ENCODE assay signal across 2 cellular contexts in genomic region chr14:100386846-100387245, GRCh38.
TF ChIP-seq lines count a peak whose summit lies in the region.

No MANE protein-coding gene starts in this region.

TF ChIP-seq in HEK293, 187 proteins besides CTCF, POLR2A, EP300 and RAD21:
- TF ChIP-seq PBX3 (CRISPR knock-in tag; IDR thresholded peaks at IDR 0.05) = no peak
- TF ChIP-seq ZNF549 (tag by site-specific recombination; IDR thresholded peaks at IDR 0.05) = no peak
- TF ChIP-seq ZBTB20 (tag by site-specific recombination; IDR thresholded peaks at IDR 0.05) = no peak
- peak; percentile 91; the same call in 1 of the 2 replicates for TF ChIP-seq ZNF768 (tag by site-specific recombination; IDR thresholded peaks at IDR 0.05)
- TF ChIP-seq ZNF404 (tag by site-specific recombination; IDR thresholded peaks at IDR 0.05) = no peak

TF ChIP-seq in K562, 482 proteins besides CTCF, POLR2A, EP300 and RAD21 (continued from another document):
- TF ChIP-seq MAX (CRISPR knock-in tag; IDR thresholded peaks at IDR 0.05) = no peak
- no peak for TF ChIP-seq ZFX (CRISPR knock-in tag; IDR thresholded peaks at IDR 0.05)
- TF ChIP-seq POU5F1 (IDR thresholded peaks at IDR 0.05; ENCODE audit: borderline replicate concordance, low read depth, low read length, partially characterized antibody) = no peak
- no peak for TF ChIP-seq ZHX1 (conservative IDR thresholded peaks at IDR 0.05; ENCODE audit: low read length)
- TF ChIP-seq CBX5 (IDR thresholded peaks at IDR 0.05; ENCODE audit: borderline replicate concordance, low read depth) = no peak
- TF ChIP-seq ZNF224 (CRISPR knock-in tag; IDR thresholded peaks at IDR 0.05) = no peak
- TF ChIP-seq ZNF212 (CRISPR knock-in tag; IDR thresholded peaks at IDR 0.05) = no peak
- TF ChIP-seq SMARCA4 (IDR thresholded peaks at IDR 0.05) = no peak
- no peak for TF ChIP-seq ZNF316 (IDR thresholded peaks at IDR 0.05)
- no peak for TF ChIP-seq REST (CRISPR knock-in tag; IDR thresholded peaks at IDR 0.05; ENCODE audit: low read depth)
- no peak for TF ChIP-seq HDAC1 (IDR thresholded peaks at IDR 0.05)
- TF ChIP-seq CLOCK (CRISPR knock-in tag; IDR thresholded peaks at IDR 0.05; ENCODE audit: borderline replicate concordance) = no peak
- peak; percentile 58 for TF ChIP-seq SMARCA5 (IDR thresholded peaks at IDR 0.05)
- TF ChIP-seq ZNF124 (CRISPR knock-in tag; IDR thresholded peaks at IDR 0.05) = no peak
- TF ChIP-seq SMAD4 (CRISPR knock-in tag; conservative IDR thresholded peaks at IDR 0.05) = no peak
- TF ChIP-seq GTF2A2 (tag; IDR thresholded peaks at IDR 0.05) = no peak
- TF ChIP-seq SMARCB1 (IDR thresholded peaks at IDR 0.05; ENCODE audit: insufficient read length, low read depth) = no peak
- no peak for TF ChIP-seq PCBP2 (IDR thresholded peaks at IDR 0.05; ENCODE audit: low read depth, low read length, poor library complexity, severe bottlenecking)
- TF ChIP-seq ZC3H8 (IDR thresholded peaks at IDR 0.05) = no peak
- TF ChIP-seq ADNP (tag; IDR thresholded peaks at IDR 0.05) = peak; percentile 68
- no peak for TF ChIP-seq LEF1 (IDR thresholded peaks at IDR 0.05)
- no peak for TF ChIP-seq MCM7 (IDR thresholded peaks at IDR 0.05)
- TF ChIP-seq E2F5 (CRISPR knock-in tag; IDR thresholded peaks at IDR 0.05) = no peak
- TF ChIP-seq ZBTB33 (CRISPR knock-in tag; IDR thresholded peaks at IDR 0.05) = no peak
- TF ChIP-seq RFX1 (IDR thresholded peaks at IDR 0.05) = no peak
- TF ChIP-seq PATZ1 (CRISPR knock-in tag; IDR thresholded peaks at IDR 0.05; ENCODE audit: borderline replicate concordance) = no peak
- no peak for TF ChIP-seq PHTF2 (CRISPR knock-in tag; IDR thresholded peaks at IDR 0.05)
- no peak for TF ChIP-seq NRF1 (conservative IDR thresholded peaks at IDR 0.05 in 1 of 2, IDR thresholded peaks at IDR 0.05 in 1 of 2)
- no peak for TF ChIP-seq BRF1 (IDR thresholded peaks at IDR 0.05; ENCODE audit: borderline replicate concordance, extremely low read depth, insufficient read length)
- TF ChIP-seq PHB (CRISPR knock-in tag; IDR thresholded peaks at IDR 0.05) = no peak
- no peak for TF ChIP-seq ZFP1 (CRISPR knock-in tag; IDR thresholded peaks at IDR 0.05)
- peak; percentile 23 to 52; a peak in 3 of 4 replicates for TF ChIP-seq KDM1A (IDR thresholded peaks at IDR 0.05)
- peak in 1 of 2 experiments; percentile 50; a peak in 1 of 4 replicates for TF ChIP-seq RCOR1 (IDR thresholded peaks at IDR 0.05; ENCODE audit: borderline replicate concordance in 1 of 2, low read depth in 2 of 2, low read length in 2 of 2)
- no peak for TF ChIP-seq TAF15 (IDR thresholded peaks at IDR 0.05; ENCODE audit: low read depth, low read length)
- no peak for TF ChIP-seq ZNF695 (CRISPR knock-in tag; IDR thresholded peaks at IDR 0.05)
- no peak for TF ChIP-seq ZNF561 (CRISPR knock-in tag; conservative IDR thresholded peaks at IDR 0.05)
- TF ChIP-seq MXD1 (CRISPR knock-in tag; IDR thresholded peaks at IDR 0.05; ENCODE audit: borderline replicate concordance, poor library complexity, severe bottlenecking) = no peak
- peak; percentile 91 for TF ChIP-seq RBM25 (IDR thresholded peaks at IDR 0.05; ENCODE audit: low read depth, low read length, severe bottlenecking)
- TF ChIP-seq CBX3 (IDR thresholded peaks at IDR 0.05; ENCODE audit: borderline replicate concordance in 1 of 2, low read length in 2 of 2) = no peak
- TF ChIP-seq BCOR (IDR thresholded peaks at IDR 0.05) = peak; percentile 87
- no peak for TF ChIP-seq TCFL5 (CRISPR knock-in tag; conservative IDR thresholded peaks at IDR 0.05)
- TF ChIP-seq MTA3 (IDR thresholded peaks at IDR 0.05; ENCODE audit: borderline replicate concordance) = no peak
- TF ChIP-seq VEZF1 (CRISPR knock-in tag; IDR thresholded peaks at IDR 0.05) = no peak
- no peak for TF ChIP-seq NFATC3 (IDR thresholded peaks at IDR 0.05)
